In the genomic region with DNA sequence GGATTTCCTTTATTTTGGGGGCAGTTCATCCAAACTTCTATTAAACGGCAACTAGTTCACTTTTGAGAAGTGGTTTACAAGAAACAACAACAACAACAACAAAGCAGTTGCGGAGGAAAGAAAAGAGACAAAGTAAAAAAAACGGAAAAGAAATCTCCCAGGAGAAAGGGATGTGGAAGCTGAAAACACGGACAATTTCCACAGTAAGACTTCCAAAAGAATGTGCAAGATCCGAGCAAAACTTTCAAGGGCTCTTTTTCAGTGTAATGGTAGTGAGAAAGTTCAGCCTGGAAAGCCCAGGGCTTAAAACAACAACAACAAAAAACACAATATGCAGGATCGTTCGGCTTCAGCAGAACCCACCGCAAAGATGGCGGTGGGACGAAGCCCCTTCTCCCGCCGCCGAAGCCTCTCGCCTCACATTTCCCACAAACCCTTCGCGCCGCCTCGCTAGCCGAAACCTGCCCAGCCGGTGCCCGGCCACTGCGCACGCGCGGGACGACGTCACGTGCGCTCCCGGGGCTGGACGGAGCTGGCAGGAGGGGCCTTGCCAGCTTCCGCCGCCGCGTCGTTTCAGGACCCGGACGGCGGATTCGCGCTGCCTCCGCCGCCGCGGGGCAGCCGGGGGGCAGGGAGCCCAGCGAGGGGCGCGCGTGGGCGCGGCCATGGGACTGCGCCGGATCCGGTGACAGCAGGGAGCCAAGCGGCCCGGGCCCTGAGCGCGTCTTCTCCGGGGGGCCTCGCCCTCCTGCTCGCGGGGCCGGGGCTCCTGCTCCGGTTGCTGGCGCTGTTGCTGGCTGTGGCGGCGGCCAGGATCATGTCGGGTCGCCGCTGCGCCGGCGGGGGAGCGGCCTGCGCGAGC, we compare ENCODE assay signal across 8 cellular contexts. TPM values are rescaled to one million over a fixed set of nuclear protein-coding genes. Genes with fewer than 3 reads are reported as not detected.
DNase-seq lines count a peak whose midpoint lies in the region; ATAC-seq, FAIRE-seq and TF ChIP-seq lines count a peak whose summit lies in the region.

A gene (plus strand): TSS at position 553 of the 862 bp plus-strand sequence. CDS start 265 bp downstream, at position 818.

- peak within 1 kb of the TSS; percentile 94 for H2AFZ ChIP-seq in parathyroid adenoma

- no peaks in the 10 kb centered on the region for H3K27me3 ChIP-seq in adipocyte (replicated peaks; ENCODE audit: control insufficient read depth, insufficient read depth, low read length)
- H3K27me3 ChIP-seq in cardiac muscle cell, result no peaks in the 10 kb centered on the region
- no peaks in the 10 kb centered on the region for H3K27me3 ChIP-seq in parathyroid adenoma (ENCODE audit: control insufficient read depth, insufficient read depth, low read length)
- no peaks in the 10 kb centered on the region for H3K27me3 ChIP-seq in tibial artery

- peak within 1 kb of the TSS; percentile 97 for H3K4me3 ChIP-seq in adipocyte (ENCODE audit: low read length)
- H3K4me3 ChIP-seq in cardiac muscle cell, result peak within 1 kb of the TSS; percentile 94
- H3K4me3 ChIP-seq in parathyroid adenoma (ENCODE audit: low read depth, low read length), result peak within 1 kb of the TSS; percentile 90
- H3K4me3 ChIP-seq in tibial artery, result peak within 1 kb of the TSS; percentile 90 to 93

- TF ChIP-seq POLR2A in GM12891 (IDR thresholded peaks at IDR 0.05; ENCODE audit: low read depth, low read length), result peak; percentile 57; the same call in 1 of the 2 replicates

- H3K36me3 ChIP-seq in adipocyte (ENCODE audit: control insufficient read depth, insufficient read depth, low read length, severe bottlenecking), result no peaks in the 10 kb centered on the region
- H3K36me3 ChIP-seq in cardiac muscle cell, result no peaks in the 10 kb centered on the region
- no peaks in the 10 kb centered on the region for H3K36me3 ChIP-seq in parathyroid adenoma (ENCODE audit: control insufficient read depth, insufficient read depth, low read length)
- H3K36me3 ChIP-seq in tibial artery, result no peaks in the 10 kb centered on the region

- TF ChIP-seq CTCF in cardiac muscle cell (IDR thresholded peaks at IDR 0.05; ENCODE audit: low read depth, low read length) (no peak), parathyroid adenoma (IDR thresholded peaks at IDR 0.05) (peak; percentile 9), tibial artery (IDR thresholded peaks at IDR 0.05) (no peak)

- peaks cover 36% of the 10 kb centered on the region for H3K79me2 ChIP-seq in parathyroid adenoma

- DNase-seq in GM12891 (ENCODE audit: insufficient read length, low spot score) (peak; percentile 78), NCI-H1417 treated with DMSO at 0.1 percent for 48 hours (lab: John Stamatoyannopoulos, UW) (peak; percentile 57), T follicular helper cell (ENCODE audit: low read depth) (peak; percentile 86), adipocyte (ENCODE audit: low read depth) (peak; percentile 98), cardiac muscle cell (ENCODE audit: low read depth in 1 of 2, low spot score in 1 of 2) (peak; percentile 96 to 97), tibial artery (peak; percentile 92 to 97)

- H3K27ac ChIP-seq in cardiac muscle cell (peak within 1 kb of the TSS; percentile 98), parathyroid adenoma (peak within 1 kb of the TSS; percentile 88), tibial artery (peak within 1 kb of the TSS; percentile 92 to 99)

- peak; percentile 75 for ATAC-seq in HG02763 (IDR thresholded peaks at IDR 0.05; ENCODE audit: unreplicated experiment)

- intact Hi-C loops in tibial artery (cut with DNase I; ENCODE audit: low total_unique reads), result no loop called here

- H3K9ac ChIP-seq in adipocyte (ENCODE audit: low read length) (peak within 1 kb of the TSS; percentile 90), parathyroid adenoma (peak within 1 kb of the TSS; percentile 58)

- H3K9me3 ChIP-seq in adipocyte (ENCODE audit: control insufficient read depth, low read length), result no peaks in the 10 kb centered on the region
- no peaks in the 10 kb centered on the region for H3K9me3 ChIP-seq in cardiac muscle cell (ENCODE audit: low read depth)
- no peaks in the 10 kb centered on the region for H3K9me3 ChIP-seq in parathyroid adenoma (ENCODE audit: control insufficient read depth, low read length)
- H3K9me3 ChIP-seq in tibial artery, result no peaks in the 10 kb centered on the region

- peak; percentile 99 for FAIRE-seq in GM12891 (lab: Jason Lieb, UNC)

- H3K4me1 ChIP-seq in adipocyte (ENCODE audit: control insufficient read depth, insufficient read depth, low read length) (peaks cover 24% of the 10 kb centered on the region), cardiac muscle cell (ENCODE audit: low read depth) (peaks cover 36% of the 10 kb centered on the region), parathyroid adenoma (peaks cover 10% of the 10 kb centered on the region), tibial artery (peaks cover 0 to 36% (median 28%) of the 10 kb centered on the region in 4 donors)

- peak within 1 kb of the TSS; percentile 79 for H3K4me2 ChIP-seq in parathyroid adenoma (ENCODE audit: low read length)

TF ChIP-seq in GM12891, 5 proteins besides CTCF, POLR2A, EP300 and RAD21:
- peak; percentile 70 for TF ChIP-seq POLR2AphosphoS5 (IDR thresholded peaks at IDR 0.05; ENCODE audit: low read depth, low read length)
- no peak for TF ChIP-seq PAX5 (IDR thresholded peaks at IDR 0.05; ENCODE audit: insufficient read depth, low read length, severe bottlenecking)
- peak; percentile 54; the same call in 1 of the 2 replicates for TF ChIP-seq POU2F2 (IDR thresholded peaks at IDR 0.05; ENCODE audit: low read depth, low read length)

RNA-seq across cellular contexts. Expression of the gene that starts here (rescaled TPM):
- 4.3 TPM for polyA plus RNA-seq in GM12891 (2012; ENCODE audit: low read depth, missing spikeins)
- total RNA-seq in cardiac muscle cell, result 33.0 and 52.9 TPM in 2 replicates
- polyA plus RNA-seq in cardiac muscle cell, result 22.8 and 37.1 TPM in 2 replicates

Comparison
In these comparisons a context has a peak if more than half of its experiments do, and no peak if none do; other contexts are left out.
1. Peak in every context shown above with its lines: DNase-seq, ATAC-seq, H3K4me3 ChIP-seq and H3K27ac ChIP-seq.